Comparison of ENCODE assay signal across 14 cellular contexts in genomic region chr7:69438584-69438983, GRCh38.
DNase-seq lines count a peak whose midpoint lies in the region; ATAC-seq and TF ChIP-seq lines count a peak whose summit lies in the region.
"Had no signal": no experiment of that assay in that cellular context is flagged by ENCODE, and none has a peak within 500 bp of the region (broad histone marks: within the 10 kb centered on the region; RNA-seq: fewer than 3 reads in every experiment).

No MANE protein-coding gene starts in this region.

- H3K9ac ChIP-seq in neural progenitor cell = no peak overlapping the region

- H2AFZ ChIP-seq in OCI-LY7 (ENCODE audit: low read length) = 0 out of 2 replicates have a peak overlapping the region, but pooled peaks have one; percentile 31
- peak overlapping the region; percentile 29 for H2AFZ ChIP-seq in neural progenitor cell (replicated peaks)
- H2AFZ ChIP-seq: PC-9 had no signal

- H3K4me1 ChIP-seq in OCI-LY7 (ENCODE audit: insufficient read depth, low read length, poor library complexity, severe bottlenecking) (peaks cover 20% of the 10 kb centered on the region), foreskin keratinocyte (peaks cover 8% of the 10 kb centered on the region), neural progenitor cell (no peaks in the 10 kb centered on the region)

- no peaks in the 10 kb centered on the region; the same call in 1 of the 2 replicates for H3K36me3 ChIP-seq in OCI-LY7 (ENCODE audit: insufficient read depth, low read length)
- H3K36me3 ChIP-seq in neural progenitor cell = no peaks in the 10 kb centered on the region

- H3K79me2 ChIP-seq in OCI-LY7 (ENCODE audit: insufficient read depth, low read depth, low read length) (no peaks in the 10 kb centered on the region), neural progenitor cell (ENCODE audit: low read depth) (no peaks in the 10 kb centered on the region)

- H3K27me3 ChIP-seq in foreskin keratinocyte (no peaks in the 10 kb centered on the region), neural progenitor cell (no peaks in the 10 kb centered on the region)

- no peaks in the 10 kb centered on the region for H3K36me3 Mint-ChIP-seq in neural progenitor cell
- H3K36me3 Mint-ChIP-seq: CD8-positive, alpha-beta T cell had no signal

- H3K27ac Mint-ChIP-seq in neural progenitor cell = no peak overlapping the region
- H3K27ac Mint-ChIP-seq: CD8-positive, alpha-beta T cell had no signal

- H3F3A ChIP-seq in neural progenitor cell (ENCODE audit: low read depth) = no peaks in the 10 kb centered on the region

- H3K4me3 ChIP-seq in AG10803 (ENCODE audit: low read length) (no peak overlapping the region), OCI-LY7 (ENCODE audit: low read depth, low read length, poor library complexity, severe bottlenecking) (no peak overlapping the region), neural progenitor cell (no peak overlapping the region)
- H3K4me3 ChIP-seq: PC-9 had no signal

- no peak for TF ChIP-seq CTCF in AG10803 (conservative IDR thresholded peaks at IDR 0.05; ENCODE audit: low read length)
- TF ChIP-seq CTCF in OCI-LY7 (conservative IDR thresholded peaks at IDR 0.05; ENCODE audit: low read length) = no peak
- no peak for TF ChIP-seq CTCF in foreskin keratinocyte (conservative IDR thresholded peaks at IDR 0.05)
- no peak for TF ChIP-seq CTCF in neural progenitor cell (IDR thresholded peaks at IDR 0.05)

- no peak overlapping the region for H3K4me3 Mint-ChIP-seq in neural progenitor cell
- H3K4me3 Mint-ChIP-seq: CD8-positive, alpha-beta T cell had no signal

- H3K4me2 ChIP-seq in OCI-LY7 (ENCODE audit: low read length) = no peak overlapping the region
- H3K4me2 ChIP-seq in neural progenitor cell = no peak overlapping the region
- H3K4me2 ChIP-seq: PC-9 had no signal

- no peaks in the 10 kb centered on the region for H4K20me1 ChIP-seq in OCI-LY7 (ENCODE audit: insufficient read depth, low read length)
- no peaks in the 10 kb centered on the region for H4K20me1 ChIP-seq in neural progenitor cell (ENCODE audit: low read depth)

- peaks cover 10% of the 10 kb centered on the region for H3K27me3 Mint-ChIP-seq in neural progenitor cell (ENCODE audit: insufficient read depth, low read depth)

- no TSS peak for BruUV-seq in OCI-LY7 (replicated peaks; lab: Mats Ljungman, UMichigan)

- intact Hi-C loops in OCI-LY7 (cut with micrococcal nuclease; ENCODE audit: unreplicated experiment) = no loop called here

- peak; percentile 68 for ATAC-seq in foreskin keratinocyte
- ATAC-seq in GM18868 (IDR thresholded peaks at IDR 0.05; ENCODE audit: unreplicated experiment) = no peak
- ATAC-seq: CD8-positive, alpha-beta T cell had no signal

- no peaks in the 10 kb centered on the region for H3K9me2 ChIP-seq in OCI-LY7 (ENCODE audit: insufficient read depth, low read length)

- CTCF ChIA-PET in OCI-LY7 (lab: Charles Lee; ENCODE audit: unreplicated experiment) = no interaction called here

- H3K27ac ChIP-seq in OCI-LY7 (ENCODE audit: low read depth, low read length, poor library complexity, severe bottlenecking) (no peak overlapping the region), foreskin keratinocyte (no peak overlapping the region), neural progenitor cell (no peak overlapping the region)
- H3K27ac ChIP-seq: PC-9 had no signal

- no peaks in the 10 kb centered on the region for H3K4me1 Mint-ChIP-seq in neural progenitor cell

- H3K9me3 ChIP-seq in OCI-LY7 (ENCODE audit: low read length) (peaks cover 25% of the 10 kb centered on the region; the same call in 1 of the 2 replicates), neural progenitor cell (ENCODE audit: low read depth) (no peaks in the 10 kb centered on the region)

- DNase-seq in AG10803 (ENCODE audit: low read depth) (peak; percentile 51), OCI-LY7 (ENCODE audit: low spot score) (no peak), foreskin keratinocyte (peak; percentile 19 to 58), neural progenitor cell (ENCODE audit: low spot score) (no peak), HCEC 1CT (no peak), COLO668 (lab: John Stamatoyannopoulos, UW; ENCODE audit: unreplicated experiment) (no peak)
- DNase-seq in activated CD4-positive, alpha-beta T cell treated with anti-CD3 and anti-CD28 coated beads for 1 hour = no peak
- DNase-seq: ACHN; CD8-positive, alpha-beta T cell; KBM-7; NCI-H1048; PC-9; SHP77 had no signal

- POLR2A ChIA-PET in OCI-LY7 (lab: Charles Lee) = interaction anchor here (0.7 kb wide), 1 partner anchor 315 kb away, joined by 3 read pairs; no protein-coding TSS in a partner anchor

- H3K9me3 Mint-ChIP-seq in neural progenitor cell = no peaks in the 10 kb centered on the region

Comparison
In these comparisons a context has a peak if more than half of its experiments do, and no peak if none do; other contexts are left out.
1. DNase-seq: peak in AG10803 (single experiment) and foreskin keratinocyte (2 of 2); none in OCI-LY7 (single experiment), neural progenitor cell (single experiment), HCEC 1CT (single experiment), activated CD4-positive, alpha-beta T cell treated with anti-CD3 and anti-CD28 coated beads for 1 hour (single experiment) and COLO668 (single experiment).